ENCODE assay signal across 8 cellular contexts in the genomic region with DNA sequence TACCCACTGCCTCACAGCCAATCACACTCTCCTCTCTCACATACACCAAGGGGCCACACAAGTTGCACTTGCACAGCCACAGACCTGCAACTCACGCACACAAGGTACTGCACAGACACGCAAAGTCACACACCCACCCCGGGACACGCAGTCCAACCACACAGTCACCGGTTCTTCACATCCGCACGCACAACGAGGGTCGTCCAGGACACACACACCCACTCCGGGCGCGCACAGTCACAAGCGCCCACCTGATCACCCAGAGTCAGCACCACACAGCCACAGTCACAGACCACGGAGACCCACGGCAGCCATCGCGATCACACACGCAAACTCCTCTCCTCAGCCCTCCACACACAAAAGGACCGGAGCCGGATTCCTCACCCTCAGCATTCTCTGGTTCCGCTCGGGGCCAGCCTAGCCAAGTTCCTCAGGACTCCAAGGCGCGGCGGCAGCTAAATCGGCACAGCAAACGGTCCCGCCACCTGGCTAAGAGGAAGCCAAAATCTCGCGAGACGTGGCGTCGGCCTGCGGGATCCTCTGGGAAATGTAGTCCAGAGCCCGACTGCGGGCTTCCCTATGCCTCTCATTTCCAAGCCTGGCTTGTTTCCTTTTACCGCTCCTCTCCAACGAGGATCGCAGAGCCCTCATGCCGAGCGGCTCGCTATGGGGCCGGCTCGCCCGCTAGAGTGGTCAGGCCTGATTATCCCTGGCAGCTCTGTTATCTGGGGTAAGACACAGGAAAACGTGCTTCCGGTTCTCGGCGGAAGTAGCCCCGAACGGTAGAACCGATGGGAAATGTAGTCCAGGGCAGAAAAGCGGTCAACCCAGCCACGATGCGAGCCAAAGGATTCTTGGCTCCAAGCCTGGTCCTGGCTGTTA. TPM values are rescaled to one million over a fixed set of nuclear protein-coding genes. Genes with fewer than 3 reads are reported as not detected.
DNase-seq lines count a peak whose midpoint lies in the region; ATAC-seq, FAIRE-seq and TF ChIP-seq lines count a peak whose summit lies in the region.

TSS of gene ZNF850 (minus strand) at position 467 of the 882 bp plus-strand sequence. CDS start 10,201 bp downstream, outside the sequence.

- no peaks in the 10 kb centered on the region for H3K27me3 ChIP-seq in keratinocyte (ENCODE audit: control insufficient read depth, extremely low read depth, insufficient read depth, low read length)

- no peaks in the 10 kb centered on the region for H3K79me2 ChIP-seq in keratinocyte (ENCODE audit: control insufficient read depth, insufficient read depth, low read length)

- no peaks in the 10 kb centered on the region for H4K20me1 ChIP-seq in keratinocyte (ENCODE audit: control insufficient read depth, extremely low read depth, insufficient read depth, low read length)

- H3K9me1 ChIP-seq in keratinocyte (ENCODE audit: control insufficient read depth, extremely low read depth, insufficient read depth, low read length): no peaks in the 10 kb centered on the region

- H3K4me3 ChIP-seq in keratinocyte (ENCODE audit: control insufficient read depth in 2 of 3, extremely low read depth in 1 of 3, insufficient read depth in 2 of 3, low read depth in 1 of 3, low read length in 3 of 3): peak within 1 kb of the TSS; percentile 57 to 95 (median 83)

- peak within 1 kb of the TSS; percentile 64 for H3K27ac ChIP-seq in keratinocyte (ENCODE audit: control insufficient read depth, insufficient read depth, low read length)

- ATAC-seq in GM18870 (IDR thresholded peaks at IDR 0.05; ENCODE audit: unreplicated experiment) (peak; percentile 87), HG03108 (IDR thresholded peaks at IDR 0.05; ENCODE audit: unreplicated experiment) (peak; percentile 87)

- H3K36me3 ChIP-seq in keratinocyte (ENCODE audit: control insufficient read depth in 2 of 2, extremely low read depth in 1 of 2, insufficient read depth in 2 of 2, low read length in 2 of 2): no peaks in the 10 kb centered on the region

- H3K4me2 ChIP-seq in keratinocyte (ENCODE audit: control insufficient read depth, extremely low read depth, insufficient read depth, low read depth, low read length): peak within 1 kb of the TSS; percentile 99

- peak within 1 kb of the TSS; percentile 100 for H2AFZ ChIP-seq in keratinocyte (ENCODE audit: control insufficient read depth, low read length)

- FAIRE-seq in keratinocyte (lab: Jason Lieb, UNC): peak; percentile 94

- H3K4me1 ChIP-seq in keratinocyte (ENCODE audit: control insufficient read depth, extremely low read depth, insufficient read depth, low read length): peaks cover 3% of the 10 kb centered on the region

- peak within 1 kb of the TSS; percentile 79 for H3K9ac ChIP-seq in keratinocyte (ENCODE audit: control insufficient read depth, extremely low read depth, insufficient read depth, low read length)

- no peak for TF ChIP-seq CTCF in keratinocyte (optimal IDR thresholded peaks at IDR 0.05 in 1 of 3, IDR thresholded peaks at IDR 0.05 in 1 of 3, conservative IDR thresholded peaks at IDR 0.05 in 1 of 3; ENCODE audit: extremely low read depth in 1 of 3, insufficient read depth in 2 of 3, low read length in 3 of 3)

- DNase-seq in ACHN (peak; percentile 90), NCI-H2196 treated with DMSO at 0.1 percent for 48 hours (lab: John Stamatoyannopoulos, UW; ENCODE audit: unreplicated experiment) (peak; percentile 83), cerebellar cortex (ENCODE audit: low spot score) (peak; percentile 97), keratinocyte (ENCODE audit: low read depth, low spot score) (peak; percentile 57)
- DNase-seq in activated CD4-positive, CD25-positive, alpha-beta regulatory T cell treated with anti-CD3 and anti-CD28 coated beads, Interleukin-2, amount 50 U/mL, for 16 hours (ENCODE audit: low read depth, low spot score): peak; percentile 85
- peak; percentile 87 to 91 (median 90) for DNase-seq in stimulated activated CD4-positive, alpha-beta T cell treated with anti-CD3 and anti-CD28 coated beads, Interleukin-12 subunit alpha, Interleukin-12 subunit beta, amount 100 ng/mL, for 48 hours (ENCODE audit: low read depth in 2 of 3, low spot score in 1 of 3)

- in situ Hi-C loops in ACHN (cut with HindIII; ENCODE audit: low pct_ligation_motif_present, low pct_unique_long_range_greater_than_20kb, low sequenced_read_pairs): no loop called here

- peaks cover 11% of the 10 kb centered on the region for H3K9me3 ChIP-seq in keratinocyte (ENCODE audit: control insufficient read depth, low read depth, low read length)

- dilution Hi-C loops in keratinocyte (cut with MboI; ENCODE audit: extremely low pct_ligation_motif_present, low sequenced_read_pairs): no loop called here

RNA-seq across cellular contexts. Expression of gene ZNF850, which starts in this region (rescaled TPM):
- 1.4 to 1.9 TPM (median 1.4 TPM) in 3 replicates for polyA plus RNA-seq in keratinocyte
- polyA plus RNA-seq in keratinocyte (2011; ENCODE audit: low read depth): 0.27 TPM
- polyA plus RNA-seq in keratinocyte (2011; cell fraction: cytosol; rRNA removed): 0.66 and 0.83 TPM in 2 replicates
- polyA plus RNA-seq in keratinocyte (2011; cell fraction: nucleus; rRNA removed): 2.2 and 2.7 TPM in 2 replicates
- polyA plus RNA-seq in keratinocyte (2012; ENCODE audit: low replicate concordance): 0.45 and 0.63 TPM in 2 replicates
- polyA minus RNA-seq in keratinocyte: 0.59 to 4.2 TPM (median 2.7 TPM) in 3 replicates
- 0.96 TPM for polyA minus RNA-seq in keratinocyte (2011; cell fraction: cytosol; rRNA and poly(A)+ RNA removed)
- 4.9 and 6.7 TPM in 2 replicates for polyA minus RNA-seq in keratinocyte (2011; cell fraction: nucleus; rRNA and poly(A)+ RNA removed)

Comparison
In these comparisons a context has a peak if more than half of its experiments do, and no peak if none do; other contexts are left out.
1. Peak in every context shown above with its lines: DNase-seq, ATAC-seq, H3K4me3 ChIP-seq and H3K27ac ChIP-seq.